ENCODE assay signal across 9 cellular contexts in the genomic region with DNA sequence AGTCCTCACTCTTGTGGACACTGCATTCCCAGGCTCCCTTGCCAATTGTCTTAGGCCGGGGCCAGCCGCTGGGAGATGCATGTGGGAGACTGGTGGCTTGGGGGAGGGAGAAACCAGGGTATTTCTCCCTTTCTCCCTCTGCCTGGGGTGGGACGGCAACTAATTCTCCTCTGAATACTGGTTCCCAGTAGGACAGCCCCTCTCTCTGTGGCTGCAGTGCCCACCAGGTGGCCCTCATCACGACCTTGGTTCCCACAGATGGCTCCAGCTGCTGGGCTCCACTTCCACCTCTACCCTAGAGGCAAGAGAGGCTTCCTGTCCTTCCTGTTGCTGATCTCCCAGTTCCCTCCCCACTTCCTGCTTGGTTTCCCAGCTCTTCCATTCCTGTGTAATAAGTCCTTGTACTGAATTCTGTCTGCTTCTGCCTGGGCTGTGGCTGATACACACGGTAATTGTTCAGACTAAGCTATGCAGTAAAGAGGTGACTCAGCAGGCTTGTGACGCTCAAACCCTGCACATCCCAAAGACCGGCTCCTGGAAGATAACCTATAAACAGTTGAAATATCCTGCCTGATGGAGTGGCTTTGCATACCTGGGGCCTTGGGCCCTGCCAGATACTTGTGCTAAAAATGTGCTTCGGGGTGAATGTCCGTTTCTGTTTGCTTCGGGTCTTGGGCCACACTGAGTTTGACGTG. TPM values are rescaled to one million over a fixed set of nuclear protein-coding genes. Genes with fewer than 3 reads are reported as not detected.
DNase-seq lines count a peak whose midpoint lies in the region; ATAC-seq and TF ChIP-seq lines count a peak whose summit lies in the region.
"Had no signal": no experiment of that assay in that cellular context is flagged by ENCODE, and none has a peak within 500 bp of the region (broad histone marks: within the 10 kb centered on the region; RNA-seq: fewer than 3 reads in every experiment).

No MANE protein-coding gene starts in this region.

- H3K27me3 ChIP-seq in heart right ventricle (no peaks in the 10 kb centered on the region), spleen (replicated peaks in 1 of 7) (peaks cover 0 to 12% (median 0%) of the 10 kb centered on the region in 7 donors)

- peak overlapping the region; percentile 89 for H3K27ac Mint-ChIP-seq in T-helper 1 cell treated with Interleukin-12 subunit alpha and Interleukin-12 subunit beta and Interleukin-4 antibody, amounts not matched to agents 30 μg/mL and 1 μg/mL, for 36 hours

- no peak overlapping the region for H3K9ac ChIP-seq in SK-N-MC (ENCODE audit: insufficient read length)

- no peak for TF ChIP-seq POLR2A in spleen (IDR thresholded peaks at IDR 0.05)

- intact Hi-C loops in heart right ventricle (cut with DNase I) = loop anchor here in 6 of 10 donors (5.0 kb wide), 1 partner anchor 47 kb away; the partner anchor contains the start of gene CNBP (in 6 of the 6)
- intact Hi-C loops in spleen (cut with DNase I; ENCODE audit: low total_unique reads) = no loop called here

- H3K4me3 ChIP-seq in SK-N-MC (peak overlapping the region; percentile 24; the same call in 1 of the 2 replicates), heart right ventricle (no peak overlapping the region), spleen (peak overlapping the region in 1 of 8 donors; percentile 59)

- H3K4me3 Mint-ChIP-seq in T-helper 1 cell treated with Interleukin-12 subunit alpha and Interleukin-12 subunit beta and Interleukin-4 antibody, amounts not matched to agents 30 μg/mL and 1 μg/mL, for 36 hours = peak overlapping the region; percentile 3
- H3K4me3 Mint-ChIP-seq: CD8-positive, alpha-beta memory T cell had no signal

- 45 to 54% methylated on average over 11 of the region's 11 CpGs for WGBS in heart right ventricle, 2 donors
- 45 to 64% (median 49%) methylated on average over 10 to 11 of the region's 11 CpGs for WGBS in spleen, 5 donors

- peaks cover 5% of the 10 kb centered on the region for H3K36me3 Mint-ChIP-seq in T-helper 1 cell treated with Interleukin-12 subunit alpha and Interleukin-12 subunit beta and Interleukin-4 antibody, amounts not matched to agents 30 μg/mL and 1 μg/mL, for 36 hours (ENCODE audit: low read depth)
- H3K36me3 Mint-ChIP-seq: CD8-positive, alpha-beta memory T cell had no signal

- H3K4me1 ChIP-seq in heart right ventricle (peaks cover 10 to 92% (median 56%) of the 10 kb centered on the region in 9 donors), spleen (peaks cover 12 to 86% (median 58%) of the 10 kb centered on the region in 6 donors)

- DNase-seq in T-helper 1 cell (no peak), SK-N-MC (ENCODE audit: low read depth, low spot score) (peak; percentile 90), heart right ventricle (peak in 1 of 2 donors; percentile 24), spleen (peak; percentile 73), medulla oblongata (ENCODE audit: extremely low spot score) (no peak)
- DNase-seq: CD8-positive, alpha-beta memory T cell had no signal

- peak in 2 of 8 donors; percentile 11 to 19 for ATAC-seq in heart right ventricle
- no peak for ATAC-seq in GM19023 (IDR thresholded peaks at IDR 0.05; ENCODE audit: unreplicated experiment)
- ATAC-seq in HG02885 (IDR thresholded peaks at IDR 0.05; ENCODE audit: poor library complexity, unreplicated experiment) = no peak

- no peaks in the 10 kb centered on the region for H3K9me3 Mint-ChIP-seq in T-helper 1 cell treated with Interleukin-12 subunit alpha and Interleukin-12 subunit beta and Interleukin-4 antibody, amounts not matched to agents 30 μg/mL and 1 μg/mL, for 36 hours
- H3K9me3 Mint-ChIP-seq: CD8-positive, alpha-beta memory T cell had no signal

- H3K4me1 Mint-ChIP-seq in T-helper 1 cell treated with Interleukin-12 subunit alpha and Interleukin-12 subunit beta and Interleukin-4 antibody, amounts not matched to agents 30 μg/mL and 1 μg/mL, for 36 hours (ENCODE audit: low read depth) = peaks cover 58% of the 10 kb centered on the region

- H3K27ac ChIP-seq in SK-N-MC (peak overlapping the region; percentile 79), heart right ventricle (peak overlapping the region in 9 of 10 donors; percentile 73 to 94 (median 88)), spleen (peak overlapping the region; percentile 36 to 96 (median 90))

- H3K36me3 ChIP-seq in SK-N-MC (ENCODE audit: insufficient read depth, low read length) (no peaks in the 10 kb centered on the region), heart right ventricle (no peaks in the 10 kb centered on the region), spleen (no peaks in the 10 kb centered on the region)

- H3K27me3 Mint-ChIP-seq in T-helper 1 cell treated with Interleukin-12 subunit alpha and Interleukin-12 subunit beta and Interleukin-4 antibody, amounts not matched to agents 30 μg/mL and 1 μg/mL, for 36 hours (ENCODE audit: low read depth) = no peaks in the 10 kb centered on the region

- TF ChIP-seq CTCF in heart right ventricle (IDR thresholded peaks at IDR 0.05) (peak in 2 of 9 donors; percentile 16 to 24), spleen (IDR thresholded peaks at IDR 0.05 in 8 of 11, conservative IDR thresholded peaks at IDR 0.05 in 3 of 11) (peak in 2 of 11 experiments; percentile 10 to 11)

- H3K9me3 ChIP-seq in SK-N-MC (ENCODE audit: low read depth, low read length) = no peaks in the 10 kb centered on the region
- no peaks in the 10 kb centered on the region for H3K9me3 ChIP-seq in heart right ventricle
- H3K9me3 ChIP-seq in spleen = no peaks in the 10 kb centered on the region

RNA-seq across cellular contexts. Expression of gene COPG1, which starts 20.4 kb away (rescaled TPM):
- total RNA-seq in heart right ventricle = 100 to 1,000 TPM in 4 of 10 donors, 10 to 100 TPM in 6; 79.5 to 113 (median 96.1) TPM
- polyA plus RNA-seq in heart right ventricle = 100 to 1,000 TPM in 1 of 2 donors, 10 to 100 TPM in 1; 63.7 to 154 TPM
- 100 to 1,000 TPM in 5 of 7 donors, 10 to 100 TPM in 2; 90.8 to 134 (median 116) TPM for total RNA-seq in spleen
- 10 to 100 TPM; 47.8 to 52.3 (median 49.8) TPM for polyA plus RNA-seq in spleen

RNA-seq across cellular contexts. Expression of gene CNBP, which starts 45.3 kb away (rescaled TPM):
- 100 to 1,000 TPM; 438 to 594 (median 487) TPM for total RNA-seq in heart right ventricle
- 100 to 1,000 TPM; 324 to 372 TPM for polyA plus RNA-seq in heart right ventricle
- 100 to 1,000 TPM; 252 to 420 (median 279) TPM for total RNA-seq in spleen
- 100 to 1,000 TPM; 301 to 360 (median 324) TPM for polyA plus RNA-seq in spleen

RNA-seq across cellular contexts. Expression of gene HMCES, which starts 49.6 kb away (rescaled TPM):
- 10 to 100 TPM; 38.1 to 56.1 (median 44.5) TPM for total RNA-seq in heart right ventricle
- polyA plus RNA-seq in heart right ventricle = 10 to 100 TPM; 24.1 to 37.6 TPM
- 10 to 100 TPM; 24.0 to 31.9 (median 30.7) TPM for total RNA-seq in spleen
- 10 to 100 TPM; 16.1 to 60.7 (median 18.8) TPM for polyA plus RNA-seq in spleen

Comparison
In these comparisons a context has a peak if more than half of its experiments do, and no peak if none do; other contexts are left out.
1. DNase-seq: peak in SK-N-MC (single experiment) and spleen (single experiment); none in T-helper 1 cell (0 of 5) and medulla oblongata (single experiment).
2. Peak in every context shown above with its lines, with median percentiles within 50 percentile points of each other: H3K27ac ChIP-seq.